ENCODE assay signal across 16 cellular contexts in genomic region chr12:93102289-93102688, GRCh38.
DNase-seq lines count a peak whose midpoint lies in the region; ATAC-seq and TF ChIP-seq lines count a peak whose summit lies in the region.
"Had no signal": no experiment of that assay in that cellular context is flagged by ENCODE, and none has a peak within 500 bp of the region (broad histone marks: within the 10 kb centered on the region; RNA-seq: fewer than 3 reads in every experiment).

No MANE protein-coding gene starts in this region.

- H3K4me2 ChIP-seq in hepatocyte = no peak overlapping the region

- BruUV-seq in A673 (replicated peaks; lab: Mats Ljungman, UMichigan) = no TSS peak

- H3K27ac ChIP-seq in A673 (ENCODE audit: low read depth, low read length, poor library complexity, severe bottlenecking) (peak overlapping the region; percentile 50), SK-N-MC (peak overlapping the region; percentile 71), hepatocyte (peak overlapping the region; percentile 86), rectal smooth muscle tissue (ENCODE audit: low read depth, low read length) (peak overlapping the region; percentile 44)
- H3K27ac ChIP-seq: SJSA1 had no signal

- H3K36me3 ChIP-seq in A673 (ENCODE audit: insufficient read depth, low read length, poor library complexity, severe bottlenecking) = no peaks in the 10 kb centered on the region
- H3K36me3 ChIP-seq in SK-N-MC (ENCODE audit: insufficient read depth, low read length) = no peaks in the 10 kb centered on the region
- H3K36me3 ChIP-seq in hepatocyte (replicated peaks; ENCODE audit: insufficient read depth, low read depth) = no peaks in the 10 kb centered on the region
- H3K36me3 ChIP-seq in rectal smooth muscle tissue (ENCODE audit: control insufficient read depth, insufficient read depth, low read length) = no peaks in the 10 kb centered on the region
- H3K36me3 ChIP-seq: SJSA1 had no signal

- TF ChIP-seq CTCF in A673 (conservative IDR thresholded peaks at IDR 0.05; ENCODE audit: low read depth, low read length) (no peak), hepatocyte (IDR thresholded peaks at IDR 0.05; ENCODE audit: poor library complexity) (no peak), lower leg skin (IDR thresholded peaks at IDR 0.05) (no peak)

- no peak overlapping the region for H2AFZ ChIP-seq in hepatocyte

- no peaks in the 10 kb centered on the region for H3K27me3 ChIP-seq in A673 (replicated peaks; ENCODE audit: insufficient read depth, low read depth, low read length, poor library complexity)
- no peaks in the 10 kb centered on the region for H3K27me3 ChIP-seq in hepatocyte
- no peaks in the 10 kb centered on the region for H3K27me3 ChIP-seq in rectal smooth muscle tissue (ENCODE audit: control insufficient read depth, insufficient read depth, low read length)
- H3K27me3 ChIP-seq: SJSA1 had no signal

- H3K9me3 ChIP-seq in A673 (ENCODE audit: low read depth, low read length, poor library complexity, severe bottlenecking) (no peaks in the 10 kb centered on the region), SK-N-MC (ENCODE audit: low read depth, low read length) (no peaks in the 10 kb centered on the region), hepatocyte (ENCODE audit: low read depth) (no peaks in the 10 kb centered on the region)
- H3K9me3 ChIP-seq: SJSA1 had no signal

- POLR2A ChIA-PET in A673 (lab: Charles Lee; ENCODE audit: low non-redundant PET) = no interaction called here

- ATAC-seq in GM21526 (IDR thresholded peaks at IDR 0.05; ENCODE audit: low FRiP score, unreplicated experiment) = no peak
- ATAC-seq: Panc1 had no signal

- no peak overlapping the region for H3K9ac ChIP-seq in SK-N-MC (ENCODE audit: insufficient read length)
- H3K9ac ChIP-seq in rectal smooth muscle tissue (ENCODE audit: low read length) = no peak overlapping the region

- no peak for TF ChIP-seq POLR2A in lower leg skin (IDR thresholded peaks at IDR 0.05)

- H3K4me1 ChIP-seq in A673 (ENCODE audit: insufficient read depth, low read length, poor library complexity, severe bottlenecking) = peaks cover 30% of the 10 kb centered on the region
- H3K4me1 ChIP-seq in hepatocyte (ENCODE audit: insufficient read depth) = peaks cover 25% of the 10 kb centered on the region
- H3K4me1 ChIP-seq in rectal smooth muscle tissue (ENCODE audit: control insufficient read depth, insufficient read depth, low read length) = peaks cover 17% of the 10 kb centered on the region
- H3K4me1 ChIP-seq: SJSA1 had no signal

- CTCF ChIA-PET in A673 (lab: Charles Lee) = no interaction called here

- DNase-seq in A673 (ENCODE audit: low spot score) = no peak
- DNase-seq in SK-N-MC (ENCODE audit: low read depth, low spot score) = no peak
- DNase-seq in hepatocyte (ENCODE audit: low spot score) = no peak
- DNase-seq in lower leg skin (ENCODE audit: low spot score in 2 of 2) = no peak
- no peak for DNase-seq in stimulated activated CD4-positive, alpha-beta T cell treated with anti-CD3 and anti-CD28 coated beads, Interleukin-4, amount 100 ng/mL, for 1 hour
- DNase-seq: DMS79, NCI-H1105 treated with DMSO at 0.1 percent for 48 hours, NCI-H2081, NCI-H2171, NCI-H345, NCI-H524, NCI-H774 had no signal

- H4K20me1 ChIP-seq in hepatocyte (ENCODE audit: insufficient read depth, poor library complexity, severe bottlenecking) = no peaks in the 10 kb centered on the region

- H3K4me3 ChIP-seq in A673 (ENCODE audit: low read depth, low read length, poor library complexity, severe bottlenecking) = no peak overlapping the region
- no peak overlapping the region for H3K4me3 ChIP-seq in SK-N-MC
- H3K4me3 ChIP-seq in hepatocyte = no peak overlapping the region
- H3K4me3 ChIP-seq in rectal smooth muscle tissue (ENCODE audit: low read length) = no peak overlapping the region
- no peak overlapping the region for H3K4me3 ChIP-seq in lower leg skin (ENCODE audit: low read depth, poor library complexity, severe bottlenecking)
- H3K4me3 ChIP-seq: SJSA1 had no signal

- H3K79me2 ChIP-seq in hepatocyte = no peaks in the 10 kb centered on the region

- no peaks in the 10 kb centered on the region for H3K9me2 ChIP-seq in hepatocyte (replicated peaks; ENCODE audit: insufficient read depth)

- intact Hi-C loops in A673 (cut with micrococcal nuclease; ENCODE audit: unreplicated experiment) (no loop called here), lower leg skin (cut with DNase I; ENCODE audit: low total_unique reads) (no loop called here)

- WGBS in hepatocyte (ENCODE audit: low lambda C conversion rate, missing lambda C conversion rate) = 57% methylated on average over 1 of the region's 1 CpG
- WGBS in lower leg skin, 2 donors = 47 to 52% methylated on average over 1 of the region's 1 CpG
